ENCODE assay signal across 1 cellular context in the genomic region with DNA sequence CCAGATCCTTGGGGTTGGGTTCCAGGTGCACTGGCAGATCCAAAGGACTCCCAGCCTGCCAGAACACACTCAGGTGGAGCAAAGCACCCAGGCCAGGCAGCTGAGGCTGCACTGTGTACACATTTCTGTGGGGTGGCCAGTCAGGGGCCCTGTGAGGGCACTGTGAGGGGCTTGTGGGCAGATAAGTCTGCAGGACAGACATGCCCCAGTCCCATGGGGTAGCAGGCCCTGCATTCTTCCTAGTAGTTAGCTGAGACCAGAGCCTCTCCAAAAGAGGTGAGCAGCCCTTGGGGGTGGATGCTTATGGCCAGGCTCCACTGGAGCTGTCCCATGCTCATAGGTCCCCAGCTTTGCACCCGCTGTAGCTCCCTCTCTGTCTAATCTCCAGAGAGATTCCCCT.
TF ChIP-seq lines count a peak whose summit lies in the region.

No MANE protein-coding gene starts in this region.

TF ChIP-seq in GM23338, 12 proteins besides CTCF, POLR2A, EP300 and RAD21 (continued from another document):
- TF ChIP-seq, protein P1, sequence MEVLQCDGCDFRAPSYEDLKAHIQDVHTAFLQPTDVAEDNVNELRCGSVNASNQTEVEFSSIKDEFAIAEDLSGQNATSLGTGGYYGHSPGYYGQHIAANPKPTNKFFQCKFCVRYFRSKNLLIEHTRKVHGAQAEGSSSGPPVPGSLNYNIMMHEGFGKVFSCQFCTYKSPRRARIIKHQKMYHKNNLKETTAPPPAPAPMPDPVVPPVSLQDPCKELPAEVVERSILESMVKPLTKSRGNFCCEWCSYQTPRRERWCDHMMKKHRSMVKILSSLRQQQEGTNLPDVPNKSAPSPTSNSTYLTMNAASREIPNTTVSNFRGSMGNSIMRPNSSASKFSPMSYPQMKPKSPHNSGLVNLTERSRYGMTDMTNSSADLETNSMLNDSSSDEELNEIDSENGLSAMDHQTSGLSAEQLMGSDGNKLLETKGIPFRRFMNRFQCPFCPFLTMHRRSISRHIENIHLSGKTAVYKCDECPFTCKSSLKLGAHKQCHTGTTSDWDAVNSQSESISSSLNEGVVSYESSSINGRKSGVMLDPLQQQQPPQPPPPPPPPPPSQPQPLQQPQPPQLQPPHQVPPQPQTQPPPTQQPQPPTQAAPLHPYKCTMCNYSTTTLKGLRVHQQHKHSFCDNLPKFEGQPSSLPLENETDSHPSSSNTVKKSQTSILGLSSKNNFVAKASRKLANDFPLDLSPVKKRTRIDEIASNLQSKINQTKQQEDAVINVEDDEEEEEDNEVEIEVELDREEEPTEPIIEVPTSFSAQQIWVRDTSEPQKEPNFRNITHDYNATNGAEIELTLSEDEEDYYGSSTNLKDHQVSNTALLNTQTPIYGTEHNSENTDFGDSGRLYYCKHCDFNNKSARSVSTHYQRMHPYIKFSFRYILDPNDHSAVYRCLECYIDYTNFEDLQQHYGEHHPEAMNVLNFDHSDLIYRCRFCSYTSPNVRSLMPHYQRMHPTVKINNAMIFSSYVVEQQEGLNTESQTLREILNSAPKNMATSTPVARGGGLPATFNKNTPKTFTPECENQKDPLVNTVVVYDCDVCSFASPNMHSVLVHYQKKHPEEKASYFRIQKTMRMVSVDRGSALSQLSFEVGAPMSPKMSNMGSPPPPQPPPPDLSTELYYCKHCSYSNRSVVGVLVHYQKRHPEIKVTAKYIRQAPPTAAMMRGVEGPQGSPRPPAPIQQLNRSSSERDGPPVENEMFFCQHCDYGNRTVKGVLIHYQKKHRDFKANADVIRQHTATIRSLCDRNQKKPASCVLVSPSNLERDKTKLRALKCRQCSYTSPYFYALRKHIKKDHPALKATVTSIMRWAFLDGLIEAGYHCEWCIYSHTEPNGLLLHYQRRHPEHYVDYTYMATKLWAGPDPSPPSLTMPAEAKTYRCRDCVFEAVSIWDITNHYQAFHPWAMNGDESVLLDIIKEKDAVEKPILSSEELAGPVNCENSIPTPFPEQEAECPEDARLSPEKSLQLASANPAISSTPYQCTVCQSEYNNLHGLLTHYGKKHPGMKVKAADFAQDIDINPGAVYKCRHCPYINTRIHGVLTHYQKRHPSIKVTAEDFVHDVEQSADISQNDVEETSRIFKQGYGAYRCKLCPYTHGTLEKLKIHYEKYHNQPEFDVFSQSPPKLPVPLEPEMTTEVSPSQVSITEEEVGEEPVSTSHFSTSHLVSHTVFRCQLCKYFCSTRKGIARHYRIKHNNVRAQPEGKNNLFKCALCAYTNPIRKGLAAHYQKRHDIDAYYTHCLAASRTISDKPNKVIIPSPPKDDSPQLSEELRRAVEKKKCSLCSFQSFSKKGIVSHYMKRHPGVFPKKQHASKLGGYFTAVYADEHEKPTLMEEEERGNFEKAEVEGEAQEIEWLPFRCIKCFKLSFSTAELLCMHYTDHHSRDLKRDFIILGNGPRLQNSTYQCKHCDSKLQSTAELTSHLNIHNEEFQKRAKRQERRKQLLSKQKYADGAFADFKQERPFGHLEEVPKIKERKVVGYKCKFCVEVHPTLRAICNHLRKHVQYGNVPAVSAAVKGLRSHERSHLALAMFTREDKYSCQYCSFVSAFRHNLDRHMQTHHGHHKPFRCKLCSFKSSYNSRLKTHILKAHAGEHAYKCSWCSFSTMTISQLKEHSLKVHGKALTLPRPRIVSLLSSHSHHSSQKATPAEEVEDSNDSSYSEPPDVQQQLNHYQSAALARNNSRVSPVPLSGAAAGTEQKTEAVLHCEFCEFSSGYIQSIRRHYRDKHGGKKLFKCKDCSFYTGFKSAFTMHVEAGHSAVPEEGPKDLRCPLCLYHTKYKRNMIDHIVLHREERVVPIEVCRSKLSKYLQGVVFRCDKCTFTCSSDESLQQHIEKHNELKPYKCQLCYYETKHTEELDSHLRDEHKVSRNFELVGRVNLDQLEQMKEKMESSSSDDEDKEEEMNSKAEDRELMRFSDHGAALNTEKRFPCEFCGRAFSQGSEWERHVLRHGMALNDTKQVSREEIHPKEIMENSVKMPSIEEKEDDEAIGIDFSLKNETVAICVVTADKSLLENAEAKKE (CRISPR knock-in tag; IDR thresholded peaks at IDR 0.05): no peak
- TF ChIP-seq CREB1 (CRISPR knock-in tag; IDR thresholded peaks at IDR 0.05; ENCODE audit: low read depth) (no peak), STAT1 (IDR thresholded peaks at IDR 0.05; ENCODE audit: unreplicated experiment) (no peak), ZNF114 (CRISPR knock-in tag; IDR thresholded peaks at IDR 0.05) (no peak), POLR2AphosphoS5 (IDR thresholded peaks at IDR 0.05; ENCODE audit: low read depth) (no peak), EZH2phosphoT487 (IDR thresholded peaks at IDR 0.05; ENCODE audit: unreplicated experiment) (no peak), JUNB (IDR thresholded peaks at IDR 0.05; ENCODE audit: unreplicated experiment) (no peak), NANOG (IDR thresholded peaks at IDR 0.05; ENCODE audit: borderline replicate concordance) (no peak), ZNF331 (CRISPR knock-in tag; IDR thresholded peaks at IDR 0.05; ENCODE audit: low read depth) (no peak)
- TF ChIP-seq, protein P2, sequence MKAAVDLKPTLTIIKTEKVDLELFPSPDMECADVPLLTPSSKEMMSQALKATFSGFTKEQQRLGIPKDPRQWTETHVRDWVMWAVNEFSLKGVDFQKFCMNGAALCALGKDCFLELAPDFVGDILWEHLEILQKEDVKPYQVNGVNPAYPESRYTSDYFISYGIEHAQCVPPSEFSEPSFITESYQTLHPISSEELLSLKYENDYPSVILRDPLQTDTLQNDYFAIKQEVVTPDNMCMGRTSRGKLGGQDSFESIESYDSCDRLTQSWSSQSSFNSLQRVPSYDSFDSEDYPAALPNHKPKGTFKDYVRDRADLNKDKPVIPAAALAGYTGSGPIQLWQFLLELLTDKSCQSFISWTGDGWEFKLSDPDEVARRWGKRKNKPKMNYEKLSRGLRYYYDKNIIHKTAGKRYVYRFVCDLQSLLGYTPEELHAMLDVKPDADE (IDR thresholded peaks at IDR 0.05): no peak
- TF ChIP-seq, protein P3, sequence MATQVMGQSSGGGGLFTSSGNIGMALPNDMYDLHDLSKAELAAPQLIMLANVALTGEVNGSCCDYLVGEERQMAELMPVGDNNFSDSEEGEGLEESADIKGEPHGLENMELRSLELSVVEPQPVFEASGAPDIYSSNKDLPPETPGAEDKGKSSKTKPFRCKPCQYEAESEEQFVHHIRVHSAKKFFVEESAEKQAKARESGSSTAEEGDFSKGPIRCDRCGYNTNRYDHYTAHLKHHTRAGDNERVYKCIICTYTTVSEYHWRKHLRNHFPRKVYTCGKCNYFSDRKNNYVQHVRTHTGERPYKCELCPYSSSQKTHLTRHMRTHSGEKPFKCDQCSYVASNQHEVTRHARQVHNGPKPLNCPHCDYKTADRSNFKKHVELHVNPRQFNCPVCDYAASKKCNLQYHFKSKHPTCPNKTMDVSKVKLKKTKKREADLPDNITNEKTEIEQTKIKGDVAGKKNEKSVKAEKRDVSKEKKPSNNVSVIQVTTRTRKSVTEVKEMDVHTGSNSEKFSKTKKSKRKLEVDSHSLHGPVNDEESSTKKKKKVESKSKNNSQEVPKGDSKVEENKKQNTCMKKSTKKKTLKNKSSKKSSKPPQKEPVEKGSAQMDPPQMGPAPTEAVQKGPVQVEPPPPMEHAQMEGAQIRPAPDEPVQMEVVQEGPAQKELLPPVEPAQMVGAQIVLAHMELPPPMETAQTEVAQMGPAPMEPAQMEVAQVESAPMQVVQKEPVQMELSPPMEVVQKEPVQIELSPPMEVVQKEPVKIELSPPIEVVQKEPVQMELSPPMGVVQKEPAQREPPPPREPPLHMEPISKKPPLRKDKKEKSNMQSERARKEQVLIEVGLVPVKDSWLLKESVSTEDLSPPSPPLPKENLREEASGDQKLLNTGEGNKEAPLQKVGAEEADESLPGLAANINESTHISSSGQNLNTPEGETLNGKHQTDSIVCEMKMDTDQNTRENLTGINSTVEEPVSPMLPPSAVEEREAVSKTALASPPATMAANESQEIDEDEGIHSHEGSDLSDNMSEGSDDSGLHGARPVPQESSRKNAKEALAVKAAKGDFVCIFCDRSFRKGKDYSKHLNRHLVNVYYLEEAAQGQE (IDR thresholded peaks at IDR 0.05; ENCODE audit: unreplicated experiment): no peak
